Comparison of ENCODE assay signal across 19 cellular contexts in genomic region chr2:40106061-40106460, GRCh38.
"Had no signal": no experiment of that assay in that cellular context is flagged by ENCODE, and none has a peak within 500 bp of the region (broad histone marks: within the 10 kb centered on the region; RNA-seq: fewer than 3 reads in every experiment).

No MANE protein-coding gene starts in this region.

- H3K9me3 ChIP-seq: esophagus muscularis mucosa, gastrocnemius medialis, heart right ventricle, pancreas, tibial artery had no signal

- H3K4me1 ChIP-seq: gastrocnemius medialis, pancreas had no signal

- H3K9me3 Mint-ChIP-seq: activated T-cell treated with anti-CD3 and anti-CD28 coated beads, Interleukin-2, amount 50 U/mL, for 24 hours; nephron progenitor cell; stimulated activated effector memory CD8-positive, alpha-beta T cell treated with anti-CD3 and anti-CD28 coated beads, Interleukin-12 subunit alpha, Interleukin-12 subunit beta, amount 100 ng/mL, for 72 hours had no signal

- H3K4me3 Mint-ChIP-seq: activated CD8-positive, alpha-beta memory T cell treated with anti-CD3 and anti-CD28 coated beads, Interleukin-2, amount 10 ng/mL, durations not matched to agents 7 days and 5 days; activated naive CD8-positive, alpha-beta T cell; activated T-cell treated with anti-CD3 and anti-CD28 coated beads, Interleukin-2, amount 50 U/mL, for 24 hours; nephron progenitor cell; stimulated activated effector memory CD8-positive, alpha-beta T cell treated with anti-CD3 and anti-CD28 coated beads, Interleukin-12 subunit alpha, Interleukin-12 subunit beta, amount 100 ng/mL, for 72 hours had no signal

- H3K4me2 ChIP-seq: smooth muscle cell had no signal

- H3K27ac ChIP-seq: brain microvascular endothelial cell, gastrocnemius medialis, pancreas had no signal

- H3K4me3 ChIP-seq: esophagus muscularis mucosa, gastrocnemius medialis, heart right ventricle, pancreas, smooth muscle cell had no signal

- FAIRE-seq: pancreas had no signal

- H3K27me3 Mint-ChIP-seq: activated CD8-positive, alpha-beta memory T cell treated with anti-CD3 and anti-CD28 coated beads, Interleukin-2, amount 10 ng/mL, durations not matched to agents 7 days and 5 days; activated T-cell treated with anti-CD3 and anti-CD28 coated beads, Interleukin-2, amount 50 U/mL, for 24 hours had no signal

- H3K36me3 ChIP-seq: brain microvascular endothelial cell, esophagus muscularis mucosa, gastrocnemius medialis, pancreas, tibial artery had no signal

- DNase-seq: activated CD4-positive, alpha-beta T cell treated with anti-CD3 and anti-CD28 coated beads, Interleukin-2, amount 50 U/mL, for 4 hours; activated CD4-positive, CD25-positive, alpha-beta regulatory T cell treated with anti-CD3 and anti-CD28 coated beads, Interleukin-2, amount 50 U/mL, for 72 hours; activated CD8-positive, alpha-beta memory T cell treated with anti-CD3 and anti-CD28 coated beads, Interleukin-2, amount 10 ng/mL, durations not matched to agents 7 days and 5 days; activated effector memory CD4-positive, alpha-beta T cell treated with anti-CD3 and anti-CD28 coated beads, Interleukin-2, amount 50 U/mL, for 16 hours; activated T-cell treated with anti-CD3 and anti-CD28 coated beads, Interleukin-2, amount 50 U/mL, for 24 hours; amygdala; brain microvascular endothelial cell; gastrocnemius medialis; heart right ventricle; islet precursor cell; left ventricle myocardium superior; nephron progenitor cell; pancreas; retina; tibial artery had no signal

- ATAC-seq: activated CD8-positive, alpha-beta memory T cell treated with anti-CD3 and anti-CD28 coated beads, Interleukin-2, amount 10 ng/mL, durations not matched to agents 7 days and 5 days; gastrocnemius medialis; pancreas; stimulated activated effector memory CD8-positive, alpha-beta T cell treated with anti-CD3 and anti-CD28 coated beads, Interleukin-12 subunit alpha, Interleukin-12 subunit beta, amount 100 ng/mL, for 72 hours had no signal

- H3K27me3 ChIP-seq: brain microvascular endothelial cell, esophagus muscularis mucosa, gastrocnemius medialis, heart right ventricle, pancreas, tibial artery had no signal

- H3K36me3 Mint-ChIP-seq: activated CD8-positive, alpha-beta memory T cell treated with anti-CD3 and anti-CD28 coated beads, Interleukin-2, amount 10 ng/mL, durations not matched to agents 7 days and 5 days; activated naive CD8-positive, alpha-beta T cell; stimulated activated effector memory CD8-positive, alpha-beta T cell treated with anti-CD3 and anti-CD28 coated beads, Interleukin-12 subunit alpha, Interleukin-12 subunit beta, amount 100 ng/mL, for 72 hours had no signal

- H3K4me1 Mint-ChIP-seq: activated CD8-positive, alpha-beta memory T cell treated with anti-CD3 and anti-CD28 coated beads, Interleukin-2, amount 10 ng/mL, durations not matched to agents 7 days and 5 days; stimulated activated effector memory CD8-positive, alpha-beta T cell treated with anti-CD3 and anti-CD28 coated beads, Interleukin-12 subunit alpha, Interleukin-12 subunit beta, amount 100 ng/mL, for 72 hours had no signal

- H3K27ac Mint-ChIP-seq: activated CD8-positive, alpha-beta memory T cell treated with anti-CD3 and anti-CD28 coated beads, Interleukin-2, amount 10 ng/mL, durations not matched to agents 7 days and 5 days; activated naive CD8-positive, alpha-beta T cell; activated T-cell treated with anti-CD3 and anti-CD28 coated beads, Interleukin-2, amount 50 U/mL, for 24 hours; nephron progenitor cell; stimulated activated effector memory CD8-positive, alpha-beta T cell treated with anti-CD3 and anti-CD28 coated beads, Interleukin-12 subunit alpha, Interleukin-12 subunit beta, amount 100 ng/mL, for 72 hours had no signal
